ENCODE assay signal across 16 cellular contexts in the genomic region with DNA sequence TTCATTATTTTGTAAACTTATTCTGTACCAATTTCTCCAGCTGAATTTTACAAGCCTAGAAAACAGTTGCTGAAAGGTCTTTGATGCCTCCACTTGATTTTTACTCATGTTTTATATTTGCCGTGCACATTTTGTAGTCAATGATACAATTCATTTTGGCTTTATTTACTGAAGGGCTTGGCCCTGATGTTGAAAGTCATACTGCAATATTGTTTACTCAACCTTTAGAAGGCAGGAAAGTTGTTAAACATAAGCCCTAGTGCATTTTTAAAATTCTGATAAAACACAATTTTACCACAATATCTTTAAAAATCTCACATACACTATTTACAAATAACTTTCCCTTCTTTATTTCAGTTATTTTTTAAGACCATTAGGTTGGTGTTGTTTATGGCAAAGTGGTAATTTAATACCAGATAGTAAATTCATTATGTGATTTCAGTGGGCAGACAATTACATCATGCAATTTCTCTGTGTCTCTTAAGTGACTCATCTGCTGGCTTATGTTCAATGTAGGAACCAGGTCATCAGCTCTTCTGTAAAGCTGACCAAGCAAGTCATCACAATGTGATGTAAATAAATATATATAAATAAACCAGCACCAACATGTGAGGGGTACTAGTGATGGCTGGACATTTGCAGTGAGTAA.
DNase-seq lines count a peak whose midpoint lies in the region; ATAC-seq and FAIRE-seq lines count a peak whose summit lies in the region.
"Had no signal": no experiment of that assay in that cellular context is flagged by ENCODE, and none has a peak within 500 bp of the region (broad histone marks: within the 10 kb centered on the region; RNA-seq: fewer than 3 reads in every experiment).

No MANE protein-coding gene starts in this region.

- no peak for ATAC-seq in GM21717 (IDR thresholded peaks at IDR 0.05; ENCODE audit: unreplicated experiment)
- ATAC-seq in GM21390 (IDR thresholded peaks at IDR 0.05; ENCODE audit: unreplicated experiment), result no peak
- ATAC-seq in HG03442 (IDR thresholded peaks at IDR 0.05; ENCODE audit: unreplicated experiment), result no peak
- ATAC-seq: naive thymus-derived CD8-positive, alpha-beta T cell had no signal

- H3K4me3 ChIP-seq in MG63, result no peak overlapping the region
- H3K4me3 ChIP-seq: Peyer's patch, tibial artery had no signal

- H3K27me3 ChIP-seq in MG63, result no peaks in the 10 kb centered on the region
- H3K27me3 ChIP-seq: Peyer's patch, tibial artery had no signal

- no peaks in the 10 kb centered on the region for H3K36me3 ChIP-seq in MG63
- H3K36me3 ChIP-seq: Peyer's patch, tibial artery had no signal

- peak; percentile 43 for DNase-seq in COR-L47 (lab: John Stamatoyannopoulos, UW)
- DNase-seq in MG63, result peak; percentile 39
- DNase-seq in SK-MEL-5 (ENCODE audit: low read depth, low spot score), result peak; percentile 20
- no peak for DNase-seq in UCSD-AML1 (lab: John Stamatoyannopoulos, UW; ENCODE audit: unreplicated experiment)
- DNase-seq: activated CD4-positive, alpha-beta T cell treated with anti-CD3 and anti-CD28 coated beads, Interleukin-2, amount 10 ng/mL, durations not matched to agents 24 days and 14 days; amygdala; H9; naive thymus-derived CD8-positive, alpha-beta T cell; Peyer's patch; stimulated activated CD4-positive, alpha-beta T cell treated with anti-CD3 and anti-CD28 coated beads, Interleukin-2, amount 100 ng/mL, for 48 hours; tibial artery had no signal

- peak; percentile 97 for FAIRE-seq in islet of Langerhans (lab: Jason Lieb, UNC)
- FAIRE-seq: D721Med had no signal

- in situ Hi-C loops in SK-MEL-5 (cut with HindIII; ENCODE audit: low pct_unique_long_range_greater_than_20kb, low sequenced_read_pairs), result no loop called here

- H3K9me3 ChIP-seq in MG63, result no peaks in the 10 kb centered on the region
- H3K9me3 ChIP-seq: Peyer's patch, tibial artery had no signal
